In genomic region chr1:6287029-6287428, GRCh38 we compare ENCODE assay signal across 18 cellular contexts. TPM values are rescaled to one million over a fixed set of nuclear protein-coding genes. Genes with fewer than 3 reads are reported as not detected.
DNase-seq lines count a peak whose midpoint lies in the region; ATAC-seq and TF ChIP-seq lines count a peak whose summit lies in the region.
"Had no signal": no experiment of that assay in that cellular context is flagged by ENCODE, and none has a peak within 500 bp of the region (broad histone marks: within the 10 kb centered on the region; RNA-seq: fewer than 3 reads in every experiment).

No MANE protein-coding gene starts in this region.

- intact Hi-C loops in vagina (cut with DNase I), result no loop called here

- H3K4me3 ChIP-seq in adipocyte (ENCODE audit: low read length) (no peak overlapping the region), vagina (no peak overlapping the region)
- H3K4me3 ChIP-seq: BLaER1 treated with 17β-estradiol and CSF1 and Interleukin-3, amounts not matched to agents 10 nM and 100 nM; MG63 had no signal

- no peak for TF ChIP-seq POLR2A in vagina (IDR thresholded peaks at IDR 0.05)

- peak overlapping the region; percentile 30 for H3K9ac ChIP-seq in adipocyte (ENCODE audit: low read length)

- H3K4me1 Mint-ChIP-seq in nephron, result peaks cover 31% of the 10 kb centered on the region
- H3K4me1 Mint-ChIP-seq in activated CD4-positive, alpha-beta T cell treated with anti-CD3 and anti-CD28 coated beads, Interleukin-2, amount 10 ng/mL, durations not matched to agents 7 days and 5 days, result no peaks in the 10 kb centered on the region
- H3K4me1 Mint-ChIP-seq: CD8-positive, alpha-beta memory T cell had no signal

- DNase-seq in adipocyte (ENCODE audit: low read depth), result no peak
- DNase-seq in vagina (ENCODE audit: extremely low spot score in 2 of 2), result no peak
- DNase-seq in activated CD4-positive, alpha-beta T cell treated with anti-CD3 and anti-CD28 coated beads, Interleukin-2, amount 10 ng/mL, durations not matched to agents 7 days and 5 days, result no peak
- no peak for DNase-seq in NCI-H2029 (lab: John Stamatoyannopoulos, UW)
- DNase-seq: CD8-positive, alpha-beta memory T cell; Kasumi-1; NCI-H1048; NCI-H1436 treated with DMSO at 0.1 percent for 48 hours; NCI-H2081 treated with DMSO at 0.1 percent for 48 hours; PC-3; RPMI8226; SIG-M5 had no signal

- H3K9me3 Mint-ChIP-seq in nephron, result no peaks in the 10 kb centered on the region
- no peaks in the 10 kb centered on the region for H3K9me3 Mint-ChIP-seq in activated CD4-positive, alpha-beta T cell treated with anti-CD3 and anti-CD28 coated beads, Interleukin-2, amount 10 ng/mL, durations not matched to agents 7 days and 5 days
- H3K9me3 Mint-ChIP-seq: CD8-positive, alpha-beta memory T cell had no signal

- peak overlapping the region; percentile 29 for H3K27ac ChIP-seq in cingulate gyrus (ENCODE audit: low read depth, low read length)
- H3K27ac ChIP-seq in vagina, result peak overlapping the region; percentile 92
- H3K27ac ChIP-seq: BLaER1 treated with 17β-estradiol and CSF1 and Interleukin-3, amounts not matched to agents 10 nM and 100 nM had no signal

- peaks cover 10% of the 10 kb centered on the region for H3K27me3 Mint-ChIP-seq in nephron (ENCODE audit: low read depth)
- no peaks in the 10 kb centered on the region for H3K27me3 Mint-ChIP-seq in activated CD4-positive, alpha-beta T cell treated with anti-CD3 and anti-CD28 coated beads, Interleukin-2, amount 10 ng/mL, durations not matched to agents 7 days and 5 days
- H3K27me3 Mint-ChIP-seq: CD8-positive, alpha-beta memory T cell had no signal

- no peaks in the 10 kb centered on the region for H3K36me3 ChIP-seq in adipocyte (ENCODE audit: control insufficient read depth, insufficient read depth, low read length, severe bottlenecking)
- no peaks in the 10 kb centered on the region for H3K36me3 ChIP-seq in vagina
- H3K36me3 ChIP-seq: MG63 had no signal

- no peak for ATAC-seq in HG03457 (IDR thresholded peaks at IDR 0.05; ENCODE audit: unreplicated experiment)
- ATAC-seq: PC-3 had no signal

- no peaks in the 10 kb centered on the region for H3K36me3 Mint-ChIP-seq in nephron (ENCODE audit: low read depth)
- H3K36me3 Mint-ChIP-seq in activated CD4-positive, alpha-beta T cell treated with anti-CD3 and anti-CD28 coated beads, Interleukin-2, amount 10 ng/mL, durations not matched to agents 7 days and 5 days (ENCODE audit: low read depth), result no peaks in the 10 kb centered on the region

- H3K27ac Mint-ChIP-seq in nephron, result peak overlapping the region in 2 of 3 experiments; percentile 91 to 96
- H3K27ac Mint-ChIP-seq in activated CD4-positive, alpha-beta T cell treated with anti-CD3 and anti-CD28 coated beads, Interleukin-2, amount 10 ng/mL, durations not matched to agents 7 days and 5 days, result no peak overlapping the region

- H3K4me1 ChIP-seq in adipocyte (ENCODE audit: control insufficient read depth, insufficient read depth, low read length) (peaks cover 31% of the 10 kb centered on the region), vagina (peaks cover 19% of the 10 kb centered on the region)

- CTCF ChIA-PET in activated CD4-positive, alpha-beta T cell treated with anti-CD3 and anti-CD28 coated beads, Interleukin-2, amount 10 ng/mL, durations not matched to agents 7 days and 5 days (lab: Charles Lee), result interaction anchor here (0.6 to 1.1 kb wide), 4 partner anchors 12 to 325 kb away, joined by 3 to 4 read pairs (median 3); no protein-coding TSS in a partner anchor

- POLR2A ChIA-PET in activated CD4-positive, alpha-beta T cell treated with anti-CD3 and anti-CD28 coated beads, Interleukin-2, amount 10 ng/mL, durations not matched to agents 7 days and 5 days (lab: Charles Lee), result interaction anchor here (0.7 kb wide), 1 partner anchor 82 kb away, joined by 5 read pairs; no protein-coding TSS in a partner anchor

- no peak overlapping the region for H3K4me3 Mint-ChIP-seq in nephron
- H3K4me3 Mint-ChIP-seq in activated CD4-positive, alpha-beta T cell treated with anti-CD3 and anti-CD28 coated beads, Interleukin-2, amount 10 ng/mL, durations not matched to agents 7 days and 5 days, result no peak overlapping the region
- H3K4me3 Mint-ChIP-seq: CD8-positive, alpha-beta memory T cell had no signal

- H3K9me3 ChIP-seq in adipocyte (ENCODE audit: control insufficient read depth, low read length) (no peaks in the 10 kb centered on the region), vagina (no peaks in the 10 kb centered on the region)
- H3K9me3 ChIP-seq: BLaER1 treated with 17β-estradiol and CSF1 and Interleukin-3, amounts not matched to agents 10 nM and 100 nM; MG63 had no signal

- TF ChIP-seq CTCF in nephron (IDR thresholded peaks at IDR 0.05; ENCODE audit: unreplicated experiment in 3 of 3) (no peak), vagina (IDR thresholded peaks at IDR 0.05) (no peak)

- no peaks in the 10 kb centered on the region for H3K27me3 ChIP-seq in adipocyte (replicated peaks; ENCODE audit: control insufficient read depth, insufficient read depth, low read length)
- no peaks in the 10 kb centered on the region for H3K27me3 ChIP-seq in vagina
- H3K27me3 ChIP-seq: BLaER1 treated with 17β-estradiol and CSF1 and Interleukin-3, amounts not matched to agents 10 nM and 100 nM; MG63 had no signal

RNA-seq across cellular contexts. Expression of gene GPR153, which starts 26.1 kb away (rescaled TPM):
- total RNA-seq in vagina, result 11.5 TPM
- under 1 TPM; 0.85 to 0.99 TPM for total RNA-seq in activated CD4-positive, alpha-beta T cell treated with anti-CD3 and anti-CD28 coated beads, Interleukin-2, amount 10 ng/mL, durations not matched to agents 7 days and 5 days

RNA-seq across cellular contexts. Expression of gene HES3, which starts 43.0 kb away (rescaled TPM):
- not detected for total RNA-seq in vagina
- not detected for total RNA-seq in activated CD4-positive, alpha-beta T cell treated with anti-CD3 and anti-CD28 coated beads, Interleukin-2, amount 10 ng/mL, durations not matched to agents 7 days and 5 days
- total RNA-seq: CD8-positive, alpha-beta memory T cell; NCI-H460; PC-3 had no signal

RNA-seq across cellular contexts. Expression of gene ICMT, which starts 51.3 kb away (rescaled TPM):
- total RNA-seq in vagina, result 43.2 TPM
- total RNA-seq in activated CD4-positive, alpha-beta T cell treated with anti-CD3 and anti-CD28 coated beads, Interleukin-2, amount 10 ng/mL, durations not matched to agents 7 days and 5 days, result 10 to 100 TPM; 50.4 to 53.3 TPM
